8 cellular contexts compared by ENCODE assay signal in genomic region chr12:75480469-75480949, GRCh38. TPM values are rescaled to one million over a fixed set of nuclear protein-coding genes. Genes with fewer than 3 reads are reported as not detected.
DNase-seq lines count a peak whose midpoint lies in the region; ATAC-seq, FAIRE-seq and TF ChIP-seq lines count a peak whose summit lies in the region.

Gene GLIPR1, plus strand, starts transcription at chr12:75480755. Its CDS starts 126 bp downstream, at chr12:75480881.

- no peaks in the 10 kb centered on the region for H3K9me3 Mint-ChIP-seq in effector memory CD8-positive, alpha-beta T cell

- no peaks in the 10 kb centered on the region for H3K27me3 Mint-ChIP-seq in effector memory CD8-positive, alpha-beta T cell

- H3K4me3 Mint-ChIP-seq in effector memory CD8-positive, alpha-beta T cell: peak within 1 kb of the TSS; percentile 67 to 76

- H3K36me3 Mint-ChIP-seq in effector memory CD8-positive, alpha-beta T cell (ENCODE audit: insufficient read depth): peaks cover 47% of the 10 kb centered on the region

- peak; percentile 98 for TF ChIP-seq POLR2A in GM12891 (IDR thresholded peaks at IDR 0.05; ENCODE audit: low read depth, low read length)

- H3K27ac Mint-ChIP-seq in effector memory CD8-positive, alpha-beta T cell: peak within 1 kb of the TSS; percentile 95 to 98

- peak; percentile 20 for DNase-seq in GM12891 (ENCODE audit: insufficient read length, low spot score)
- peak; percentile 59 for DNase-seq in NCI-H69 (lab: John Stamatoyannopoulos, UW)
- DNase-seq in activated CD8-positive, alpha-beta memory T cell treated with anti-CD3 and anti-CD28 coated beads for 1 hour (ENCODE audit: extremely low read depth in 1 of 2, low read depth in 1 of 2): peak; percentile 42 to 51
- DNase-seq in effector memory CD8-positive, alpha-beta T cell: peak; percentile 67 to 79 (median 69)
- peak; percentile 76 for DNase-seq in mucosa of gallbladder (ENCODE audit: low spot score)
- peak; percentile 38 to 39 for DNase-seq in stimulated activated CD8-positive, alpha-beta memory T cell treated with anti-CD3 and anti-CD28 coated beads, Interleukin-4, amount 100 ng/mL, for 4 hours (ENCODE audit: low read depth in 2 of 2, low spot score in 1 of 2)
- DNase-seq in NCI-H1694 (lab: John Stamatoyannopoulos, UW): no peak

- ATAC-seq in HG02763 (IDR thresholded peaks at IDR 0.05; ENCODE audit: unreplicated experiment): peak; percentile 92
- ATAC-seq in effector memory CD8-positive, alpha-beta T cell (replicated peaks): peak; percentile 83

- peak; percentile 81 for FAIRE-seq in GM12891 (lab: Jason Lieb, UNC)

- H3K4me1 Mint-ChIP-seq in effector memory CD8-positive, alpha-beta T cell (ENCODE audit: low read depth in 2 of 2): peaks cover 50 to 57% of the 10 kb centered on the region in 2 donors

TF ChIP-seq in GM12891, 5 proteins besides CTCF, POLR2A, EP300 and RAD21:
- peak; percentile 72; the same call in 1 of the 2 replicates for TF ChIP-seq POU2F2 (IDR thresholded peaks at IDR 0.05; ENCODE audit: low read depth, low read length)
- TF ChIP-seq TAF1 (IDR thresholded peaks at IDR 0.05; ENCODE audit: low read depth, low read length): peak; percentile 96
- TF ChIP-seq PAX5 (IDR thresholded peaks at IDR 0.05; ENCODE audit: insufficient read depth, low read length, severe bottlenecking): no peak
- peak; percentile 97 for TF ChIP-seq POLR2AphosphoS5 (IDR thresholded peaks at IDR 0.05; ENCODE audit: low read depth, low read length)
- no peak for TF ChIP-seq SPI1 (IDR thresholded peaks at IDR 0.05; ENCODE audit: low read depth, low read length)

RNA-seq across cellular contexts. Expression of gene GLIPR1, which starts in this region (rescaled TPM):
- 19.1 TPM for polyA plus RNA-seq in GM12891 (2012; ENCODE audit: low read depth, missing spikeins)
- 44.4 TPM for total RNA-seq in mucosa of gallbladder
